Comparison of ENCODE assay signal across 17 cellular contexts in genomic region chr15:84591815-84592214, GRCh38. TPM values are rescaled to one million over a fixed set of nuclear protein-coding genes. Genes with fewer than 3 reads are reported as not detected.
DNase-seq lines count a peak whose midpoint lies in the region; ATAC-seq and TF ChIP-seq lines count a peak whose summit lies in the region.
"Had no signal": no experiment of that assay in that cellular context is flagged by ENCODE, and none has a peak within 500 bp of the region (broad histone marks: within the 10 kb centered on the region; RNA-seq: fewer than 3 reads in every experiment).

No MANE protein-coding gene starts in this region.

- DNase-seq in endodermal cell: peak; percentile 5
- DNase-seq in T-helper 2 cell treated with Interferon-gamma antibody and Interleukin-4, amounts not matched to agents 5 μg/mL and 100 μg/mL, for 36 hours (ENCODE audit: low spot score): no peak
- DNase-seq: AML-193; Caco-2; Calu3; CD4-positive, alpha-beta T cell; CD8-positive, alpha-beta T cell; DMS79 treated with DMSO at 0.1 percent for 48 hours; GF-D8 had no signal

- H3K79me2 ChIP-seq in OCI-LY3 (ENCODE audit: low read length): no peaks in the 10 kb centered on the region

- WGBS in endodermal cell (ENCODE audit: insufficient coverage in 1 of 2, insufficient read length in 1 of 2), 2 experiments: 92 to 100% methylated on average over 1 of the region's 1 CpG

- H3K27ac ChIP-seq in HEK293 (ENCODE audit: extremely low read depth, low read depth, low read length) (no peak overlapping the region), OCI-LY3 (ENCODE audit: low read length) (no peak overlapping the region), endodermal cell (ENCODE audit: low read depth, low read length) (no peak overlapping the region)
- H3K27ac ChIP-seq: 22Rv1; A549; BLaER1 treated with 17β-estradiol and CSF1 and Interleukin-3, amounts not matched to agents 10 nM and 100 nM; C4-2B had no signal

- no peaks in the 10 kb centered on the region for H3K36me3 ChIP-seq in HEK293 (ENCODE audit: control insufficient read depth in 2 of 2, insufficient read depth in 1 of 2, low read length in 2 of 2)
- H3K36me3 ChIP-seq in OCI-LY3 (replicated peaks; ENCODE audit: low read depth, low read length): no peaks in the 10 kb centered on the region
- no peaks in the 10 kb centered on the region for H3K36me3 ChIP-seq in endodermal cell (ENCODE audit: control insufficient read depth, insufficient read depth, low read length)
- H3K36me3 ChIP-seq: BLaER1 treated with 17β-estradiol and CSF1 and Interleukin-3, amounts not matched to agents 10 nM and 100 nM had no signal

- no peaks in the 10 kb centered on the region for H4K20me1 ChIP-seq in OCI-LY3 (ENCODE audit: insufficient read depth, low read length)
- H4K20me1 ChIP-seq: BLaER1 treated with 17β-estradiol and CSF1 and Interleukin-3, amounts not matched to agents 10 nM and 100 nM had no signal

- H3K4me1 Mint-ChIP-seq in endodermal cell: peaks cover 8% of the 10 kb centered on the region
- H3K4me1 Mint-ChIP-seq in T-helper 2 cell treated with Interferon-gamma antibody and Interleukin-4, amounts not matched to agents 5 μg/mL and 100 μg/mL, for 36 hours (ENCODE audit: low read depth): peaks cover 8% of the 10 kb centered on the region

- no peak overlapping the region for H3K4me3 Mint-ChIP-seq in endodermal cell
- no peak overlapping the region for H3K4me3 Mint-ChIP-seq in T-helper 2 cell treated with Interferon-gamma antibody and Interleukin-4, amounts not matched to agents 5 μg/mL and 100 μg/mL, for 36 hours
- H3K4me3 Mint-ChIP-seq: B cell; CD4-positive, alpha-beta T cell; CD8-positive, alpha-beta T cell had no signal

- POLR2A ChIA-PET in HEK293 (lab: Yijun Ruan, JAX): interaction anchor here (0.6 kb wide), 2 partner anchors 44 to 78 kb away, joined by 3 read pairs; no protein-coding TSS in a partner anchor

- H3K9me3 Mint-ChIP-seq in endodermal cell: peaks cover 15% of the 10 kb centered on the region
- no peaks in the 10 kb centered on the region for H3K9me3 Mint-ChIP-seq in T-helper 2 cell treated with Interferon-gamma antibody and Interleukin-4, amounts not matched to agents 5 μg/mL and 100 μg/mL, for 36 hours
- H3K9me3 Mint-ChIP-seq: CD4-positive, alpha-beta T cell had no signal

- CTCF ChIA-PET in HEK293 (lab: Yijun Ruan, JAX): interaction anchor here (0.6 to 0.7 kb wide), 2 partner anchors 67 to 800 kb away, joined by 3 to 4 read pairs; partner anchors contain the start of gene NMB

- H3K27me3 Mint-ChIP-seq in endodermal cell (ENCODE audit: insufficient read depth): peaks cover 29% of the 10 kb centered on the region
- peaks cover 3% of the 10 kb centered on the region for H3K27me3 Mint-ChIP-seq in T-helper 2 cell treated with Interferon-gamma antibody and Interleukin-4, amounts not matched to agents 5 μg/mL and 100 μg/mL, for 36 hours (ENCODE audit: low read depth)
- H3K27me3 Mint-ChIP-seq: B cell; CD4-positive, alpha-beta T cell had no signal

- H3K9ac ChIP-seq in OCI-LY3 (ENCODE audit: low read length) (no peak overlapping the region), endodermal cell (ENCODE audit: extremely low read depth, low read length, poor library complexity, severe bottlenecking) (no peak overlapping the region)
- H3K9ac ChIP-seq: BLaER1 treated with 17β-estradiol and CSF1 and Interleukin-3, amounts not matched to agents 10 nM and 100 nM had no signal

- H3K4me1 ChIP-seq in HEK293 (ENCODE audit: control insufficient read depth, insufficient read depth, low read length) (no peaks in the 10 kb centered on the region), OCI-LY3 (ENCODE audit: low read length) (peaks cover 3% of the 10 kb centered on the region; the same call in 1 of the 2 replicates), endodermal cell (ENCODE audit: control insufficient read depth, insufficient read depth, low read length) (peaks cover 4% of the 10 kb centered on the region)
- H3K4me1 ChIP-seq: Caco-2 had no signal

- peaks cover 13% of the 10 kb centered on the region for H3K36me3 Mint-ChIP-seq in endodermal cell (ENCODE audit: low read depth)
- no peaks in the 10 kb centered on the region for H3K36me3 Mint-ChIP-seq in T-helper 2 cell treated with Interferon-gamma antibody and Interleukin-4, amounts not matched to agents 5 μg/mL and 100 μg/mL, for 36 hours (ENCODE audit: low read depth)
- H3K36me3 Mint-ChIP-seq: CD8-positive, alpha-beta T cell had no signal

- H3K4me3 ChIP-seq in HEK293 (ENCODE audit: low read depth, low read length) (no peak overlapping the region), OCI-LY3 (ENCODE audit: low read length) (no peak overlapping the region), endodermal cell (ENCODE audit: low read length) (no peak overlapping the region)
- H3K4me3 ChIP-seq: A549; BLaER1 treated with 17β-estradiol and CSF1 and Interleukin-3, amounts not matched to agents 10 nM and 100 nM had no signal

- no peak overlapping the region for H3K4me2 ChIP-seq in OCI-LY3 (ENCODE audit: low read length)
- H3K4me2 ChIP-seq: A549; BLaER1 treated with 17β-estradiol and CSF1 and Interleukin-3, amounts not matched to agents 10 nM and 100 nM had no signal

- no peak for TF ChIP-seq CTCF in HEK293 (tag by site-specific recombination; IDR thresholded peaks at IDR 0.05)
- TF ChIP-seq CTCF in OCI-LY3 (IDR thresholded peaks at IDR 0.05; ENCODE audit: low read depth, low read length): no peak
- no peak for TF ChIP-seq CTCF in endodermal cell (conservative IDR thresholded peaks at IDR 0.05)

- H3K9me3 ChIP-seq in HEK293 (ENCODE audit: control insufficient read depth, insufficient read depth, low read depth, low read length) (no peaks in the 10 kb centered on the region), OCI-LY3 (ENCODE audit: insufficient read depth, low read length) (no peaks in the 10 kb centered on the region), endodermal cell (ENCODE audit: control insufficient read depth, low read length) (no peaks in the 10 kb centered on the region)
- H3K9me3 ChIP-seq: Caco-2 had no signal

- 0 out of 2 replicates have a peak overlapping the region, but pooled peaks have one; percentile 8 for H2AFZ ChIP-seq in OCI-LY3 (ENCODE audit: low read depth, low read length)

- no peak overlapping the region for H3K27ac Mint-ChIP-seq in endodermal cell
- no peak overlapping the region for H3K27ac Mint-ChIP-seq in T-helper 2 cell treated with Interferon-gamma antibody and Interleukin-4, amounts not matched to agents 5 μg/mL and 100 μg/mL, for 36 hours
- H3K27ac Mint-ChIP-seq: B cell; CD4-positive, alpha-beta T cell; CD8-positive, alpha-beta T cell had no signal

- ATAC-seq in GM21619 (IDR thresholded peaks at IDR 0.05; ENCODE audit: unreplicated experiment): no peak
- ATAC-seq: A549; CD8-positive, alpha-beta T cell had no signal

- H3K27me3 ChIP-seq in OCI-LY3 (ENCODE audit: low read depth, low read length) (peaks cover 29% of the 10 kb centered on the region), endodermal cell (ENCODE audit: control insufficient read depth, insufficient read depth, low read length, poor library complexity, severe bottlenecking) (peaks cover 5% of the 10 kb centered on the region)
- H3K27me3 ChIP-seq: BLaER1 treated with 17β-estradiol and CSF1 and Interleukin-3, amounts not matched to agents 10 nM and 100 nM had no signal

TF ChIP-seq in HEK293, 187 proteins besides CTCF, POLR2A, EP300 and RAD21 (continues in another document):
- TF ChIP-seq SCRT1 (tag by site-specific recombination; IDR thresholded peaks at IDR 0.05; ENCODE audit: borderline replicate concordance): peak; percentile 86
- TF ChIP-seq ZBTB1 (tag by site-specific recombination; IDR thresholded peaks at IDR 0.05): no peak
- no peak for TF ChIP-seq ZNF280D (tag by site-specific recombination; IDR thresholded peaks at IDR 0.05)
- no peak for TF ChIP-seq GLIS2 (tag by site-specific recombination; IDR thresholded peaks at IDR 0.05)
- TF ChIP-seq SCRT2 (tag by site-specific recombination; IDR thresholded peaks at IDR 0.05): peak; percentile 54
- TF ChIP-seq ZNF561 (tag by site-specific recombination; IDR thresholded peaks at IDR 0.05; ENCODE audit: borderline replicate concordance): no peak
- no peak for TF ChIP-seq ZIC2 (tag by site-specific recombination; IDR thresholded peaks at IDR 0.05)
- TF ChIP-seq FEZF1 (tag by site-specific recombination; IDR thresholded peaks at IDR 0.05): no peak
- TF ChIP-seq ZNF571 (tag by site-specific recombination; IDR thresholded peaks at IDR 0.05): no peak
- TF ChIP-seq HOXC10 (CRISPR knock-in tag; IDR thresholded peaks at IDR 0.05): no peak
- no peak for TF ChIP-seq ZNF488 (tag by site-specific recombination; IDR thresholded peaks at IDR 0.05)
- TF ChIP-seq ZNF555 (tag by site-specific recombination; conservative IDR thresholded peaks at IDR 0.05): no peak
- no peak for TF ChIP-seq ZNF777 (tag by site-specific recombination; IDR thresholded peaks at IDR 0.05; ENCODE audit: borderline replicate concordance)

RNA-seq across cellular contexts. Expression of gene ZSCAN2, which starts 9.0 kb away (rescaled TPM):
- 10 to 100 TPM; 23.6 to 31.3 TPM for total RNA-seq in endodermal cell
- polyA plus RNA-seq in endodermal cell (2013, experiment 1 of 2): 18.8 TPM
- polyA plus RNA-seq in endodermal cell (2013, experiment 2 of 2): 18.4 TPM
